In genomic region chr2:213696427-213696826, GRCh38 we compare ENCODE assay signal across 22 cellular contexts.
A peak's percentile ranks its signal among the peaks of the same experiment; 100 is the strongest.
DNase-seq lines count a peak whose midpoint lies in the region; ATAC-seq and TF ChIP-seq lines count a peak whose summit lies in the region.
"Had no signal": no experiment of that assay in that cellular context is flagged by ENCODE, and none has a peak within 500 bp of the region (broad histone marks: within the 10 kb centered on the region; RNA-seq: fewer than 3 reads in every experiment).

No MANE protein-coding gene starts in this region.

- TF ChIP-seq CTCF in breast epithelium (IDR thresholded peaks at IDR 0.05): no peak

- H3K27me3 ChIP-seq in breast epithelium: no peaks in the 10 kb centered on the region
- H3K27me3 ChIP-seq: heart right ventricle, upper lobe of left lung had no signal

- no peak overlapping the region for H3K27ac ChIP-seq in breast epithelium
- H3K27ac ChIP-seq: heart right ventricle, upper lobe of left lung, WERI-Rb-1 had no signal

- no peaks in the 10 kb centered on the region for H3K36me3 ChIP-seq in breast epithelium
- H3K36me3 ChIP-seq: heart right ventricle, upper lobe of left lung, WERI-Rb-1 had no signal

- peaks cover 5 to 6% of the 10 kb centered on the region in 2 donors for H3K9me3 ChIP-seq in breast epithelium

- H3K4me1 ChIP-seq in breast epithelium: no peaks in the 10 kb centered on the region
- H3K4me1 ChIP-seq: heart right ventricle, upper lobe of left lung had no signal

- no peak for DNase-seq in HT-29 (ENCODE audit: low spot score)
- no peak for DNase-seq in breast epithelium (ENCODE audit: low spot score in 2 of 2)
- DNase-seq in ACHN: no peak
- DNase-seq in NCI-H1105 (lab: John Stamatoyannopoulos, UW): no peak
- DNase-seq: activated CD4-positive, alpha-beta memory T cell treated with anti-CD3 and anti-CD28 coated beads for 36 hours; activated naive CD4-positive, alpha-beta T cell treated with anti-CD3 and anti-CD28 coated beads, Interleukin-2, amount 50 U/mL, for 16 hours; activated T-cell treated with anti-CD3 and anti-CD28 coated beads, Interleukin-2, amount 50 U/mL, for 4 hours; C1 segment of cervical spinal cord; H7; heart right ventricle; KBM-7; naive thymus-derived CD4-positive, alpha-beta T cell; NCI-H2029 treated with DMSO at 0.1 percent for 48 hours; NCI-H510A; stimulated activated CD4-positive, alpha-beta T cell treated with anti-CD3 and anti-CD28 coated beads, Interleukin-2, amount 100 ng/mL, for 24 hours; upper lobe of left lung; WERI-Rb-1 had no signal

- H3K4me3 ChIP-seq in breast epithelium: no peak overlapping the region
- H3K4me3 ChIP-seq: heart right ventricle, upper lobe of left lung had no signal

- ATAC-seq in GM18498 (IDR thresholded peaks at IDR 0.05; ENCODE audit: unreplicated experiment): peak; percentile 74
- ATAC-seq in GM19328 (IDR thresholded peaks at IDR 0.05; ENCODE audit: unreplicated experiment): peak; percentile 69
- ATAC-seq in HG02610 (IDR thresholded peaks at IDR 0.05; ENCODE audit: unreplicated experiment): peak; percentile 70
- peak; percentile 47 for ATAC-seq in HG03175 (IDR thresholded peaks at IDR 0.05; ENCODE audit: unreplicated experiment)
- ATAC-seq: activated T-cell treated with anti-CD3 and anti-CD28 coated beads, Interleukin-2, amount 50 U/mL, for 4 hours; heart right ventricle; naive thymus-derived CD4-positive, alpha-beta T cell; Right ventricle myocardium inferior had no signal

- no peak for TF ChIP-seq POLR2A in breast epithelium (IDR thresholded peaks at IDR 0.05)

- in situ Hi-C loops in ACHN (cut with HindIII; ENCODE audit: low pct_ligation_motif_present, low pct_unique_long_range_greater_than_20kb, low sequenced_read_pairs): no loop called here

- intact Hi-C loops in breast epithelium (cut with DNase I; ENCODE audit: low total_unique reads): no loop called here
